In the genomic region with DNA sequence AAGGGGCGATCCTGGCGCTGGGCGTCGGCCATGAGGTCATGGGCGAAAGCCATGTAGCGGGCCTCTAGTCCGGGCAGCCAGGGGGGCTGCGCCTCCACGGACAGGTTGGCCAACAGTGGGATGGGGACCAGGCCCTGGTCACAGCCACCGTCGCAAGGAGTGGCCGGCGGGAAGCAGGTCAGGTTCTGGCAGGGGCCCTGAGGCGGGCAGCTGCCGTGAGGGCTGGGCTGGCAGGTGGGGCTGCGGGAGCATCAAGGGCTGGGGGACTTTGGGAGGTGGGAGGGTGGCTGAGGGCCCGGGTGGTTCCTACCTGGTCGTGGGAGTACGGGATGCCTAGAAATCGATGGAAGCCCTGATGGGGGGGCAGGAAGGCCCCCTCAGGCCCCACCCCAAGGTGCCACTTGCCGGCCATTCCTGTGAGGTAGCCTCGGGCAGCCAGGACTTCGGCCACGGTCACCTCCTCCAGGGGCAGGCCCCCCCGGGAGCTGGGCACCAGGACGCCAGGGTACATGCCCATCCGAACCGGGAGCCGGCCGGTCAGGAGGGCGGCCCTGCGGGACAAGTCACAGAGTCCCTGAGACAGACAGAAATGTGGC, we compare ENCODE assay signal across 7 cellular contexts. TPM values are rescaled to one million over a fixed set of nuclear protein-coding genes. Genes with fewer than 3 reads are reported as not detected.
DNase-seq lines count a peak whose midpoint lies in the region; ATAC-seq and TF ChIP-seq lines count a peak whose summit lies in the region.
"Had no signal": no experiment of that assay in that cellular context is flagged by ENCODE, and none has a peak within 500 bp of the region (broad histone marks: within the 10 kb centered on the region; RNA-seq: fewer than 3 reads in every experiment).

No MANE protein-coding gene starts in this region.

- H3K4me1 ChIP-seq in tibial artery = peaks cover 0 to 20% (median 17%) of the 10 kb centered on the region in 4 donors

- H3K36me3 Mint-ChIP-seq in activated T-cell treated with anti-CD3 and anti-CD28 coated beads, Interleukin-2, amount 50 U/mL, for 4 hours (ENCODE audit: insufficient read depth) = peaks cover 2% of the 10 kb centered on the region

- DNase-seq in activated T-cell treated with anti-CD3 and anti-CD28 coated beads, Interleukin-2, amount 50 U/mL, for 4 hours = no peak
- no peak for DNase-seq in activated T-cell treated with anti-CD3 and anti-CD28 coated beads, Interleukin-2, amount 50 U/mL, for 48 hours
- DNase-seq in left cardiac atrium (no peak), tibial artery (no peak), SKM-1 (lab: John Stamatoyannopoulos, UW; ENCODE audit: unreplicated experiment) (no peak)
- no peak for DNase-seq in stimulated activated CD8-positive, alpha-beta memory T cell treated with anti-CD3 and anti-CD28 coated beads, Interleukin-4, amount 100 ng/mL, for 48 hours
- DNase-seq: NCI-H446 treated with DMSO at 0.1 percent for 48 hours had no signal

- no peak for ATAC-seq in activated T-cell treated with anti-CD3 and anti-CD28 coated beads, Interleukin-2, amount 50 U/mL, for 4 hours
- peak; percentile 1 for ATAC-seq in left cardiac atrium

- H3K4me3 ChIP-seq in tibial artery = peak overlapping the region; percentile 62 to 81

- TF ChIP-seq CTCF in tibial artery (IDR thresholded peaks at IDR 0.05) = no peak

- peak overlapping the region; percentile 66 to 82 for H3K27ac ChIP-seq in tibial artery

- peak overlapping the region; percentile 91 for H3K4me3 Mint-ChIP-seq in activated T-cell treated with anti-CD3 and anti-CD28 coated beads, Interleukin-2, amount 50 U/mL, for 4 hours

- no peaks in the 10 kb centered on the region for H3K27me3 ChIP-seq in tibial artery

- no peaks in the 10 kb centered on the region for H3K9me3 ChIP-seq in tibial artery

- H3K9me3 Mint-ChIP-seq in activated T-cell treated with anti-CD3 and anti-CD28 coated beads, Interleukin-2, amount 50 U/mL, for 4 hours = no peaks in the 10 kb centered on the region

- intact Hi-C loops in left cardiac atrium (cut with DNase I) (no loop called here), tibial artery (cut with DNase I; ENCODE audit: low total_unique reads) (no loop called here)

- peaks cover 0 to 16% (median 0%) of the 10 kb centered on the region in 3 donors for H3K36me3 ChIP-seq in tibial artery

- peaks cover 35% of the 10 kb centered on the region for H3K4me1 Mint-ChIP-seq in activated T-cell treated with anti-CD3 and anti-CD28 coated beads, Interleukin-2, amount 50 U/mL, for 4 hours (ENCODE audit: low read depth)

- H3K27me3 Mint-ChIP-seq in activated T-cell treated with anti-CD3 and anti-CD28 coated beads, Interleukin-2, amount 50 U/mL, for 4 hours (ENCODE audit: low read depth) = no peaks in the 10 kb centered on the region

RNA-seq across cellular contexts. Expression of a gene that starts 1.0 kb away (rescaled TPM):
- total RNA-seq in activated T-cell treated with anti-CD3 and anti-CD28 coated beads, Interleukin-2, amount 50 U/mL, for 4 hours = 10 to 100 TPM; 10.5 to 13.1 (median 11.0) TPM
- 10 to 100 TPM; 27.0 to 32.5 TPM for total RNA-seq in left cardiac atrium

RNA-seq across cellular contexts. Expression of a gene that starts 26.4 kb away (rescaled TPM):
- under 1 TPM; 0.05 to 0.38 (median 0.16) TPM for total RNA-seq in activated T-cell treated with anti-CD3 and anti-CD28 coated beads, Interleukin-2, amount 50 U/mL, for 4 hours
- 1 to 10 TPM in 1 of 2 donors, under 1 TPM in 1; 0.42 to 1.1 TPM for total RNA-seq in left cardiac atrium

RNA-seq across cellular contexts. Expression of a gene that starts 44.3 kb away (rescaled TPM):
- 10 to 100 TPM; 56.1 to 63.2 (median 60.7) TPM for total RNA-seq in activated T-cell treated with anti-CD3 and anti-CD28 coated beads, Interleukin-2, amount 50 U/mL, for 4 hours
- total RNA-seq in left cardiac atrium = 10 to 100 TPM; 31.6 to 35.3 TPM

RNA-seq across cellular contexts. Expression of a gene that starts 45.7 kb away (rescaled TPM):
- total RNA-seq in activated T-cell treated with anti-CD3 and anti-CD28 coated beads, Interleukin-2, amount 50 U/mL, for 4 hours = under 1 TPM; 0.05 to 0.24 (median 0.08) TPM
- total RNA-seq in left cardiac atrium = 10 to 100 TPM; 19.5 to 34.1 TPM

RNA-seq across cellular contexts. Expression of a gene that starts 48.7 kb away (rescaled TPM):
- total RNA-seq in activated T-cell treated with anti-CD3 and anti-CD28 coated beads, Interleukin-2, amount 50 U/mL, for 4 hours = 10 to 100 TPM; 30.0 to 38.3 (median 32.7) TPM
- total RNA-seq in left cardiac atrium = 100 to 1,000 TPM; 201 to 269 TPM

Comparison
In these comparisons a context has a peak if more than half of its experiments do, and no peak if none do; other contexts are left out.
1. ATAC-seq: peak in left cardiac atrium (2 of 2); none in activated T-cell treated with anti-CD3 and anti-CD28 coated beads, Interleukin-2, amount 50 U/mL, for 4 hours (0 of 2).